ENCODE assay signal across 13 cellular contexts in genomic region chr2:199928226-199928625, GRCh38.
"Had no signal": no experiment of that assay in that cellular context is flagged by ENCODE, and none has a peak within 500 bp of the region (broad histone marks: within the 10 kb centered on the region; RNA-seq: fewer than 3 reads in every experiment).

No MANE protein-coding gene starts in this region.

- H3K27me3 ChIP-seq: heart left ventricle had no signal

- DNase-seq: activated CD4-positive, alpha-beta T cell treated with anti-CD3 and anti-CD28 coated beads for 4 hours; activated effector memory CD4-positive, alpha-beta T cell treated with Interleukin-2 at 50 U/mL for 16 hours; activated naive CD8-positive, alpha-beta T cell treated with anti-CD3 and anti-CD28 coated beads, Interleukin-2, amount 10 ng/mL, durations not matched to agents 7 days and 5 days; activated T-cell treated with anti-CD3 and anti-CD28 coated beads for 4 hours; anterior cingulate cortex; heart left ventricle; islet precursor cell; mammary epithelial cell; stimulated activated CD4-positive, alpha-beta T cell treated with anti-CD3 and anti-CD28 coated beads, Interleukin-2, amount 100 ng/mL, for 48 hours; T1000 had no signal

- H3K4me3 Mint-ChIP-seq: activated naive CD8-positive, alpha-beta T cell treated with anti-CD3 and anti-CD28 coated beads, Interleukin-2, amount 10 ng/mL, durations not matched to agents 7 days and 5 days; stimulated activated naive CD8-positive, alpha-beta T cell treated with anti-CD3 and anti-CD28 coated beads, Interleukin-15, Interleukin-2, amounts not matched to agents 100 ng/mL and 50 ng/mL, for 24 hours had no signal

- H3K4me1 ChIP-seq: heart left ventricle had no signal

- H3K9me3 ChIP-seq: heart left ventricle, thoracic aorta had no signal

- H3K9me3 Mint-ChIP-seq: activated naive CD8-positive, alpha-beta T cell treated with anti-CD3 and anti-CD28 coated beads, Interleukin-2, amount 10 ng/mL, durations not matched to agents 7 days and 5 days; stimulated activated naive CD8-positive, alpha-beta T cell treated with anti-CD3 and anti-CD28 coated beads, Interleukin-15, Interleukin-2, amounts not matched to agents 100 ng/mL and 50 ng/mL, for 24 hours had no signal

- H3K27ac ChIP-seq: heart left ventricle, thoracic aorta had no signal

- H3K4me3 ChIP-seq: heart left ventricle, thoracic aorta had no signal

- H3K27me3 Mint-ChIP-seq: activated naive CD8-positive, alpha-beta T cell treated with anti-CD3 and anti-CD28 coated beads, Interleukin-2, amount 10 ng/mL, durations not matched to agents 7 days and 5 days; stimulated activated naive CD8-positive, alpha-beta T cell treated with anti-CD3 and anti-CD28 coated beads, Interleukin-15, Interleukin-2, amounts not matched to agents 100 ng/mL and 50 ng/mL, for 24 hours had no signal

- H3K27ac Mint-ChIP-seq: activated naive CD8-positive, alpha-beta T cell treated with anti-CD3 and anti-CD28 coated beads, Interleukin-2, amount 10 ng/mL, durations not matched to agents 7 days and 5 days; stimulated activated naive CD8-positive, alpha-beta T cell treated with anti-CD3 and anti-CD28 coated beads, Interleukin-15, Interleukin-2, amounts not matched to agents 100 ng/mL and 50 ng/mL, for 24 hours had no signal

- ATAC-seq: heart left ventricle, left lobe of liver had no signal
